1 cellular context compared by ENCODE assay signal in genomic region chr3:195580733-195581443, GRCh38.
TF ChIP-seq lines count a peak whose summit lies in the region.

No MANE protein-coding gene starts in this region.

TF ChIP-seq in SK-N-SH treated with all-trans-retinoic acid at 6 μM for 48 hours, 23 proteins besides CTCF, POLR2A, EP300 and RAD21 (continued from another document):
- TF ChIP-seq TSHZ2 (CRISPR knock-in tag; IDR thresholded peaks at IDR 0.05) (no peak), ESRRG (CRISPR knock-in tag; IDR thresholded peaks at IDR 0.05) (no peak), ARNTL (CRISPR knock-in tag; IDR thresholded peaks at IDR 0.05; ENCODE audit: borderline replicate concordance, low read depth) (no peak), PATZ1 (CRISPR knock-in tag; IDR thresholded peaks at IDR 0.05; ENCODE audit: borderline replicate concordance) (no peak), RARB (CRISPR knock-in tag; IDR thresholded peaks at IDR 0.05) (no peak), GLIS3 (CRISPR knock-in tag; IDR thresholded peaks at IDR 0.05) (no peak)
